Comparison of ENCODE assay signal across 8 cellular contexts in the genomic region with DNA sequence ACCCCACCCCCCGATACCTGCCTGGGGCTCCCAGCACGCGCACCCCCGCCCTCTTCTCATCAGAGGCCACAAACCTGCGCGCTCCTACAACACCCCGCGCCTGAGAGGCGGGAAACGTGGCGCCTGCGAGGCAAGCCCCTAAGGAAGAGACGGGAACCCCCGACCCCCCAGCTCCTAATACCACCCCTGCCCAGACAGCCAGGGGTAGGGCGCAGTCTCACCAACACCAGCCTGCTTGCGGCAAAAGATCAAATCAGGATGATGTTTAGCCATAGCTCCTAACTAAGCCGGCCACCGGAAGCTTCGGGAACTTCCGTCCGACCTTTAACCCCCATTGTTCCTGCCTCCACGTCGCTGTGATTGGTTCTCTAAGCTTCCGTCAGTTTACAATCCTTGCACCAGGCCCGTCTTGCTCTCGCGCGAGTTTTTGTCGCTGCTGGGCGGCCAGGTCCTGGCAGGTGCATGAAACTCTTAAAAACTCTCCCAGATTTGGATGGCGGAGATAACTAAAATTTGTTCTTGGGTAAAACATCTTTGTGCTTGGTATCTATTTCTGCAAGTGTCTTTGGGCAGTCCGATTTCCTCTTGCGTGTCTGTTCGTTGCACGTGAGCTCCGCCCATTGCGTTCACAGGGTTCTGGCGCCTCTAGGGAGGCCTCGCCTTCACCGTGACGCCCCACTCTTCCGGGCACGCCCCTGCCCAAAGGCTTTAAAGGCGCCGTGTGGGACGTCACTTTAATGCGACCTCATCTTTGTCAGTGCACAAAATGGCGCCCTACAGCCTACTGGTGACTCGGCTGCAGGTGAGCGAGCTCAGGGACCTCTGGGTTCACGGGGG. TPM values are rescaled to one million over a fixed set of nuclear protein-coding genes. Genes with fewer than 3 reads are reported as not detected.
A peak's percentile ranks its signal among the peaks of the same experiment; 100 is the strongest.
DNase-seq lines count a peak whose midpoint lies in the region; ATAC-seq and TF ChIP-seq lines count a peak whose summit lies in the region.

A gene (plus strand): TSS at position 737 of the 837 bp plus-strand sequence. CDS start 30 bp downstream, at position 767.
A gene with protein sequence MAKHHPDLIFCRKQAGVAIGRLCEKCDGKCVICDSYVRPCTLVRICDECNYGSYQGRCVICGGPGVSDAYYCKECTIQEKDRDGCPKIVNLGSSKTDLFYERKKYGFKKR (minus strand): TSS at position 312 of the 837 bp plus-strand sequence. CDS start 39 bp downstream, at position 273.

- H3K36me3 Mint-ChIP-seq in IgD-negative memory B cell, result no peaks in the 10 kb centered on the region

- TF ChIP-seq CTCF in epithelial cell of esophagus (IDR thresholded peaks at IDR 0.05; ENCODE audit: insufficient read depth, low read depth, low read length, missing control alignments), result no peak

- no peaks in the 10 kb centered on the region for H3K9me3 Mint-ChIP-seq in IgD-negative memory B cell

- ATAC-seq in GM21529 (IDR thresholded peaks at IDR 0.05; ENCODE audit: unreplicated experiment), result peak; percentile 83

- peak within 1 kb of the TSS; percentile 95 to 100 (median 99) for H3K27ac Mint-ChIP-seq in IgD-negative memory B cell

- peaks cover 30% of the 10 kb centered on the region for H3K4me1 ChIP-seq in mononuclear cell (ENCODE audit: insufficient read depth, low read length)

- peaks cover 25 to 50% (median 33%) of the 10 kb centered on the region in 3 donors for H3K4me1 Mint-ChIP-seq in IgD-negative memory B cell

- H3K4me3 ChIP-seq in epithelial cell of esophagus (ENCODE audit: low read length), result peak within 1 kb of the TSS; percentile 91
- H3K4me3 ChIP-seq in mononuclear cell (ENCODE audit: low read length), result peak within 1 kb of the TSS; percentile 75

- no peaks in the 10 kb centered on the region for H3K27me3 ChIP-seq in mononuclear cell (ENCODE audit: insufficient read depth, low read length)

- H3K9me3 ChIP-seq in mononuclear cell (ENCODE audit: low read depth, low read length), result no peaks in the 10 kb centered on the region

- H3K4me3 Mint-ChIP-seq in IgD-negative memory B cell, result peak within 1 kb of the TSS; percentile 88 to 99 (median 92)

- peak; percentile 94 for DNase-seq in DMS 273 treated with DMSO at 0.1 percent for 48 hours (lab: John Stamatoyannopoulos, UW)
- DNase-seq in OCI-M2 (lab: John Stamatoyannopoulos, UW; ENCODE audit: unreplicated experiment), result peak; percentile 86
- DNase-seq in activated T-cell treated with anti-CD3 and anti-CD28 coated beads for 4 hours, result peak; percentile 99
- DNase-seq in epithelial cell of esophagus (ENCODE audit: low read depth), result peak; percentile 99
- DNase-seq in stimulated activated CD8-positive, alpha-beta memory T cell treated with anti-CD3 and anti-CD28 coated beads, Interleukin-4, amount 100 ng/mL, for 1 hour (ENCODE audit: low read depth in 2 of 2, low spot score in 1 of 2), result peak; percentile 97 to 99

- no peaks in the 10 kb centered on the region for H3K27me3 Mint-ChIP-seq in IgD-negative memory B cell

RNA-seq across cellular contexts. Expression of the first gene that starts in this region (rescaled TPM):
- polyA plus RNA-seq in IgD-negative memory B cell, result 132 TPM
- 41.6 TPM for total RNA-seq in mononuclear cell

RNA-seq across cellular contexts. Expression of the second gene that starts in this region (rescaled TPM):
- 23.8 TPM for polyA plus RNA-seq in IgD-negative memory B cell
- total RNA-seq in mononuclear cell, result 55.4 TPM

Comparison
In these comparisons a context has a peak if more than half of its experiments do, and no peak if none do; other contexts are left out.
1. Peak in every context shown above with its lines: DNase-seq, ATAC-seq and H3K4me3 ChIP-seq.